Comparison of ENCODE assay signal across 1 cellular context in genomic region chr15:58770857-58771620, GRCh38.
A peak's percentile ranks its signal among the peaks of the same experiment; 100 is the strongest.
TF ChIP-seq lines count a peak whose summit lies in the region.

MINDY2 (plus strand) TSS chr15:58771302; CDS start chr15:58771396, 94 bp downstream.

TF ChIP-seq in WTC11, 78 proteins besides CTCF, POLR2A, EP300 and RAD21 (continued from another document and continues in another):
- TF ChIP-seq, protein P1, sequence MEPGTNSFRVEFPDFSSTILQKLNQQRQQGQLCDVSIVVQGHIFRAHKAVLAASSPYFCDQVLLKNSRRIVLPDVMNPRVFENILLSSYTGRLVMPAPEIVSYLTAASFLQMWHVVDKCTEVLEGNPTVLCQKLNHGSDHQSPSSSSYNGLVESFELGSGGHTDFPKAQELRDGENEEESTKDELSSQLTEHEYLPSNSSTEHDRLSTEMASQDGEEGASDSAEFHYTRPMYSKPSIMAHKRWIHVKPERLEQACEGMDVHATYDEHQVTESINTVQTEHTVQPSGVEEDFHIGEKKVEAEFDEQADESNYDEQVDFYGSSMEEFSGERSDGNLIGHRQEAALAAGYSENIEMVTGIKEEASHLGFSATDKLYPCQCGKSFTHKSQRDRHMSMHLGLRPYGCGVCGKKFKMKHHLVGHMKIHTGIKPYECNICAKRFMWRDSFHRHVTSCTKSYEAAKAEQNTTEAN (CRISPR knock-in tag; IDR thresholded peaks at IDR 0.05), result peak; percentile 61; the same call in 1 of the 2 replicates
- 0 out of 2 replicates have a peak, but pooled peaks have one; percentile 42 for TF ChIP-seq E2F1 (CRISPR knock-in tag; IDR thresholded peaks at IDR 0.05)
- no peak for TF ChIP-seq NFE2L1 (CRISPR knock-in tag; IDR thresholded peaks at IDR 0.05)
- no peak for TF ChIP-seq AR (CRISPR knock-in tag; IDR thresholded peaks at IDR 0.05)
- TF ChIP-seq ETV6 (CRISPR knock-in tag; IDR thresholded peaks at IDR 0.05), result peak; percentile 98
- TF ChIP-seq RELA (CRISPR knock-in tag; IDR thresholded peaks at IDR 0.05; ENCODE audit: borderline replicate concordance), result 0 out of 2 replicates have a peak, but pooled peaks have one; percentile 13
- peak; percentile 27; the same call in 1 of the 2 replicates for TF ChIP-seq JUN (CRISPR knock-in tag; IDR thresholded peaks at IDR 0.05)
- peak; percentile 88; the same call in 1 of the 2 replicates for TF ChIP-seq TP53 (CRISPR knock-in tag; IDR thresholded peaks at IDR 0.05)
- TF ChIP-seq, protein P2, sequence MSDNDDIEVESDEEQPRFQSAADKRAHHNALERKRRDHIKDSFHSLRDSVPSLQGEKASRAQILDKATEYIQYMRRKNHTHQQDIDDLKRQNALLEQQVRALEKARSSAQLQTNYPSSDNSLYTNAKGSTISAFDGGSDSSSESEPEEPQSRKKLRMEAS (CRISPR knock-in tag; IDR thresholded peaks at IDR 0.05), result peak; percentile 94
- TF ChIP-seq ZNF416 (CRISPR knock-in tag; IDR thresholded peaks at IDR 0.05), result no peak
- no peak for TF ChIP-seq JAZF1 (CRISPR knock-in tag; IDR thresholded peaks at IDR 0.05)
- TF ChIP-seq ZNF317 (CRISPR knock-in tag; IDR thresholded peaks at IDR 0.05; ENCODE audit: borderline replicate concordance, low read depth), result no peak
- no peak for TF ChIP-seq ZNF232 (CRISPR knock-in tag; IDR thresholded peaks at IDR 0.05)
- TF ChIP-seq MLX (CRISPR knock-in tag; IDR thresholded peaks at IDR 0.05), result no peak
- TF ChIP-seq ZMAT4 (CRISPR knock-in tag; IDR thresholded peaks at IDR 0.05), result no peak
- no peak for TF ChIP-seq ZNF263 (CRISPR knock-in tag; IDR thresholded peaks at IDR 0.05; ENCODE audit: low read depth)
- TF ChIP-seq, protein P3, sequence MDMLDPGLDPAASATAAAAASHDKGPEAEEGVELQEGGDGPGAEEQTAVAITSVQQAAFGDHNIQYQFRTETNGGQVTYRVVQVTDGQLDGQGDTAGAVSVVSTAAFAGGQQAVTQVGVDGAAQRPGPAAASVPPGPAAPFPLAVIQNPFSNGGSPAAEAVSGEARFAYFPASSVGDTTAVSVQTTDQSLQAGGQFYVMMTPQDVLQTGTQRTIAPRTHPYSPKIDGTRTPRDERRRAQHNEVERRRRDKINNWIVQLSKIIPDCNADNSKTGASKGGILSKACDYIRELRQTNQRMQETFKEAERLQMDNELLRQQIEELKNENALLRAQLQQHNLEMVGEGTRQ (CRISPR knock-in tag; IDR thresholded peaks at IDR 0.05), result peak; percentile 94
- no peak for TF ChIP-seq ZSCAN18 (CRISPR knock-in tag; IDR thresholded peaks at IDR 0.05)
- TF ChIP-seq, protein P4, sequence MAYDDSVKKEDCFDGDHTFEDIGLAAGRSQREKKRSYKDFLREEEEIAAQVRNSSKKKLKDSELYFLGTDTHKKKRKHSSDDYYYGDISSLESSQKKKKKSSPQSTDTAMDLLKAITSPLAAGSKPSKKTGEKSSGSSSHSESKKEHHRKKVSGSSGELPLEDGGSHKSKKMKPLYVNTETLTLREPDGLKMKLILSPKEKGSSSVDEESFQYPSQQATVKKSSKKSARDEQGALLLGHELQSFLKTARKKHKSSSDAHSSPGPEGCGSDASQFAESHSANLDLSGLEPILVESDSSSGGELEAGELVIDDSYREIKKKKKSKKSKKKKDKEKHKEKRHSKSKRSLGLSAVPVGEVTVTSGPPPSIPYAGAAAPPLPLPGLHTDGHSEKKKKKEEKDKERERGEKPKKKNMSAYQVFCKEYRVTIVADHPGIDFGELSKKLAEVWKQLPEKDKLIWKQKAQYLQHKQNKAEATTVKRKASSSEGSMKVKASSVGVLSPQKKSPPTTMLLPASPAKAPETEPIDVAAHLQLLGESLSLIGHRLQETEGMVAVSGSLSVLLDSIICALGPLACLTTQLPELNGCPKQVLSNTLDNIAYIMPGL (CRISPR knock-in tag; IDR thresholded peaks at IDR 0.05), result peak; percentile 90; the same call in 1 of the 2 replicates
- TF ChIP-seq FOXP1 (CRISPR knock-in tag; IDR thresholded peaks at IDR 0.05; ENCODE audit: borderline replicate concordance), result peak; percentile 89
- TF ChIP-seq SOX15 (CRISPR knock-in tag; IDR thresholded peaks at IDR 0.05), result no peak
- TF ChIP-seq ATF3 (CRISPR knock-in tag; conservative IDR thresholded peaks at IDR 0.05), result no peak
- no peak for TF ChIP-seq GRHL2 (CRISPR knock-in tag; IDR thresholded peaks at IDR 0.05; ENCODE audit: insufficient replicate concordance, severe bottlenecking)
- TF ChIP-seq GABPB1 (CRISPR knock-in tag; IDR thresholded peaks at IDR 0.05), result peak; percentile 49
- no peak for TF ChIP-seq ZNF532 (CRISPR knock-in tag; IDR thresholded peaks at IDR 0.05; ENCODE audit: borderline replicate concordance)
- TF ChIP-seq, protein P5, sequence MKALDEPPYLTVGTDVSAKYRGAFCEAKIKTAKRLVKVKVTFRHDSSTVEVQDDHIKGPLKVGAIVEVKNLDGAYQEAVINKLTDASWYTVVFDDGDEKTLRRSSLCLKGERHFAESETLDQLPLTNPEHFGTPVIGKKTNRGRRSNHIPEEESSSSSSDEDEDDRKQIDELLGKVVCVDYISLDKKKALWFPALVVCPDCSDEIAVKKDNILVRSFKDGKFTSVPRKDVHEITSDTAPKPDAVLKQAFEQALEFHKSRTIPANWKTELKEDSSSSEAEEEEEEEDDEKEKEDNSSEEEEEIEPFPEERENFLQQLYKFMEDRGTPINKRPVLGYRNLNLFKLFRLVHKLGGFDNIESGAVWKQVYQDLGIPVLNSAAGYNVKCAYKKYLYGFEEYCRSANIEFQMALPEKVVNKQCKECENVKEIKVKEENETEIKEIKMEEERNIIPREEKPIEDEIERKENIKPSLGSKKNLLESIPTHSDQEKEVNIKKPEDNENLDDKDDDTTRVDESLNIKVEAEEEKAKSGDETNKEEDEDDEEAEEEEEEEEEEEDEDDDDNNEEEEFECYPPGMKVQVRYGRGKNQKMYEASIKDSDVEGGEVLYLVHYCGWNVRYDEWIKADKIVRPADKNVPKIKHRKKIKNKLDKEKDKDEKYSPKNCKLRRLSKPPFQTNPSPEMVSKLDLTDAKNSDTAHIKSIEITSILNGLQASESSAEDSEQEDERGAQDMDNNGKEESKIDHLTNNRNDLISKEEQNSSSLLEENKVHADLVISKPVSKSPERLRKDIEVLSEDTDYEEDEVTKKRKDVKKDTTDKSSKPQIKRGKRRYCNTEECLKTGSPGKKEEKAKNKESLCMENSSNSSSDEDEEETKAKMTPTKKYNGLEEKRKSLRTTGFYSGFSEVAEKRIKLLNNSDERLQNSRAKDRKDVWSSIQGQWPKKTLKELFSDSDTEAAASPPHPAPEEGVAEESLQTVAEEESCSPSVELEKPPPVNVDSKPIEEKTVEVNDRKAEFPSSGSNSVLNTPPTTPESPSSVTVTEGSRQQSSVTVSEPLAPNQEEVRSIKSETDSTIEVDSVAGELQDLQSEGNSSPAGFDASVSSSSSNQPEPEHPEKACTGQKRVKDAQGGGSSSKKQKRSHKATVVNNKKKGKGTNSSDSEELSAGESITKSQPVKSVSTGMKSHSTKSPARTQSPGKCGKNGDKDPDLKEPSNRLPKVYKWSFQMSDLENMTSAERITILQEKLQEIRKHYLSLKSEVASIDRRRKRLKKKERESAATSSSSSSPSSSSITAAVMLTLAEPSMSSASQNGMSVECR (CRISPR knock-in tag; IDR thresholded peaks at IDR 0.05; ENCODE audit: borderline replicate concordance), result peak; percentile 86; the same call in 1 of the 2 replicates
- no peak for TF ChIP-seq ZNF219 (CRISPR knock-in tag; IDR thresholded peaks at IDR 0.05; ENCODE audit: borderline replicate concordance)
- no peak for TF ChIP-seq NR2C2 (CRISPR knock-in tag; IDR thresholded peaks at IDR 0.05)
- TF ChIP-seq, protein P6, sequence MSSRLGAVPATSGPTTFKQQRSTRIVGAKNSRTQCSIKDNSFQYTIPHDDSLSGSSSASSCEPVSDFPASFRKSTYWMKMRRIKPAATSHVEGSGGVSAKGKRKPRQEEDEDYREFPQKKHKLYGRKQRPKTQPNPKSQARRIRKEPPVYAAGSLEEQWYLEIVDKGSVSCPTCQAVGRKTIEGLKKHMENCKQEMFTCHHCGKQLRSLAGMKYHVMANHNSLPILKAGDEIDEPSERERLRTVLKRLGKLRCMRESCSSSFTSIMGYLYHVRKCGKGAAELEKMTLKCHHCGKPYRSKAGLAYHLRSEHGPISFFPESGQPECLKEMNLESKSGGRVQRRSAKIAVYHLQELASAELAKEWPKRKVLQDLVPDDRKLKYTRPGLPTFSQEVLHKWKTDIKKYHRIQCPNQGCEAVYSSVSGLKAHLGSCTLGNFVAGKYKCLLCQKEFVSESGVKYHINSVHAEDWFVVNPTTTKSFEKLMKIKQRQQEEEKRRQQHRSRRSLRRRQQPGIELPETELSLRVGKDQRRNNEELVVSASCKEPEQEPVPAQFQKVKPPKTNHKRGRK (CRISPR knock-in tag; IDR thresholded peaks at IDR 0.05; ENCODE audit: borderline replicate concordance), result no peak
- TF ChIP-seq SMAD3 (CRISPR knock-in tag; IDR thresholded peaks at IDR 0.05; ENCODE audit: borderline replicate concordance), result no peak
- no peak for TF ChIP-seq HMGA2 (CRISPR knock-in tag; IDR thresholded peaks at IDR 0.05)
- TF ChIP-seq SP1 (CRISPR knock-in tag; conservative IDR thresholded peaks at IDR 0.05), result peak; percentile 74
- TF ChIP-seq ELF4 (CRISPR knock-in tag; IDR thresholded peaks at IDR 0.05; ENCODE audit: low read depth), result no peak
